Comparison of ENCODE assay signal across 9 cellular contexts in genomic region chr2:17538844-17539554, GRCh38. TPM values are rescaled to one million over a fixed set of nuclear protein-coding genes. Genes with fewer than 3 reads are reported as not detected.
DNase-seq lines count a peak whose midpoint lies in the region; ATAC-seq and TF ChIP-seq lines count a peak whose summit lies in the region.
"Had no signal": no experiment of that assay in that cellular context is flagged by ENCODE, and none has a peak within 500 bp of the region (broad histone marks: within the 10 kb centered on the region; RNA-seq: fewer than 3 reads in every experiment).

No MANE protein-coding gene starts in this region.

- H3K36me3 ChIP-seq in esophagus (ENCODE audit: control insufficient read depth in 2 of 2, insufficient read depth in 2 of 2, low read length in 1 of 2): no peaks in the 10 kb centered on the region

- peak; percentile 61 for ATAC-seq in HG02884 (IDR thresholded peaks at IDR 0.05; ENCODE audit: unreplicated experiment)
- no peak for ATAC-seq in GM18870 (IDR thresholded peaks at IDR 0.05; ENCODE audit: unreplicated experiment)
- no peak for ATAC-seq in HG03469 (IDR thresholded peaks at IDR 0.05; ENCODE audit: unreplicated experiment)

- H3K27me3 ChIP-seq in esophagus (ENCODE audit: control insufficient read depth in 1 of 2, insufficient read depth in 2 of 2, low read length in 2 of 2): no peaks in the 10 kb centered on the region

- in situ Hi-C loops in GM13976 (cut with MboI; ENCODE audit: low sequenced_read_pairs, unreplicated experiment): no loop called here

- H3K4me3 ChIP-seq in esophagus (ENCODE audit: low read depth in 1 of 2, low read length in 2 of 2): peak overlapping the region; percentile 45 to 63

- H3K4me1 ChIP-seq in esophagus (ENCODE audit: control insufficient read depth in 2 of 2, insufficient read depth in 2 of 2, low read length in 1 of 2): peaks cover 0 to 3% of the 10 kb centered on the region in 2 donors

- WGBS in esophagus, 2 donors: 1 to 3% methylated on average over 51 to 52 of the region's 52 CpGs

- H3K27ac ChIP-seq in esophagus (ENCODE audit: low read depth in 2 of 2, low read length in 1 of 2): peak overlapping the region; percentile 89 to 95
- H3K27ac ChIP-seq: VCaP had no signal

- no peaks in the 10 kb centered on the region for H3K9me3 ChIP-seq in esophagus (ENCODE audit: control insufficient read depth in 2 of 2, insufficient read depth in 1 of 2, low read depth in 1 of 2, low read length in 1 of 2)

- DNase-seq in GM13976 (ENCODE audit: low spot score): peak; percentile 63
- DNase-seq in NCI-H82 treated with DMSO at 0.1 percent for 48 hours (lab: John Stamatoyannopoulos, UW; ENCODE audit: unreplicated experiment): peak; percentile 30
- DNase-seq in mucosa of gallbladder (ENCODE audit: low spot score): peak; percentile 14
- no peak for DNase-seq in NCI-H2107 treated with DMSO at 0.1 percent for 48 hours (lab: John Stamatoyannopoulos, UW; ENCODE audit: unreplicated experiment)

- TF ChIP-seq CTCF in GM13976 (IDR thresholded peaks at IDR 0.05; ENCODE audit: borderline replicate concordance, control extremely low read depth, extremely low read depth, insufficient read depth, missing control alignments): no peak

RNA-seq across cellular contexts. Expression of gene VSNL1, which starts 1.5 kb away (rescaled TPM):
- 10 to 100 TPM; 35.7 to 47.2 TPM for polyA plus RNA-seq in esophagus
- total RNA-seq in mucosa of gallbladder: 0.23 TPM

RNA-seq across cellular contexts. Expression of gene RAD51AP2, which starts 20.8 kb away (rescaled TPM):
- polyA plus RNA-seq in esophagus: under 1 TPM; 0.05 to 0.28 TPM
- total RNA-seq in mucosa of gallbladder: not detected
